Comparison of ENCODE assay signal across 8 cellular contexts in genomic region chr9:128370367-128370751, GRCh38. TPM values are rescaled to one million over a fixed set of nuclear protein-coding genes. Genes with fewer than 3 reads are reported as not detected.
DNase-seq lines count a peak whose midpoint lies in the region; ATAC-seq, FAIRE-seq and TF ChIP-seq lines count a peak whose summit lies in the region.

No MANE protein-coding gene starts in this region.

- no peak for ATAC-seq in GM21717 (IDR thresholded peaks at IDR 0.05; ENCODE audit: unreplicated experiment)

- FAIRE-seq in frontal cortex (lab: Jason Lieb, UNC): no peak
- FAIRE-seq in GM12891 (lab: Jason Lieb, UNC): no peak

- peak overlapping the region; percentile 82 for H3K9ac ChIP-seq in SK-N-MC (ENCODE audit: insufficient read length)

- TF ChIP-seq CTCF in GM12865 (IDR thresholded peaks at IDR 0.05; ENCODE audit: insufficient read depth, low read depth, low read length, missing control alignments): no peak
- TF ChIP-seq CTCF in fibroblast of mammary gland (conservative IDR thresholded peaks at IDR 0.05; ENCODE audit: control insufficient read depth, insufficient read depth, low read depth, low read length): no peak

- H3K9me3 ChIP-seq in SK-N-MC (ENCODE audit: low read depth, low read length): no peaks in the 10 kb centered on the region

- no peaks in the 10 kb centered on the region for H3K36me3 ChIP-seq in SK-N-MC (ENCODE audit: insufficient read depth, low read length)

- no peak for TF ChIP-seq POLR2A in GM12891 (IDR thresholded peaks at IDR 0.05; ENCODE audit: low read depth, low read length)

- peak overlapping the region; percentile 72; the same call in 1 of the 2 replicates for H3K27ac ChIP-seq in SK-N-MC

- H3K4me3 ChIP-seq in GM12865 (ENCODE audit: low read depth, low read length) (peak overlapping the region; percentile 87), SK-N-MC (peak overlapping the region; percentile 97), fibroblast of mammary gland (ENCODE audit: control insufficient read depth, low read depth, low read length) (peak overlapping the region; percentile 99), skeletal muscle cell (ENCODE audit: low read depth, low read length) (peak overlapping the region; percentile 97)

- DNase-seq in GM12865 (ENCODE audit: low read depth) (no peak), SK-N-MC (ENCODE audit: low read depth, low spot score) (no peak), fibroblast of mammary gland (ENCODE audit: low read depth) (no peak), skeletal muscle cell (ENCODE audit: low read depth) (no peak), frontal cortex (ENCODE audit: low spot score in 2 of 2) (no peak), GM12891 (ENCODE audit: insufficient read length, low spot score) (no peak)
- no peak for DNase-seq in activated CD4-positive, alpha-beta T cell treated with anti-CD3 and anti-CD28 coated beads for 48 hours

TF ChIP-seq in GM12891, 5 proteins besides CTCF, POLR2A, EP300 and RAD21:
- TF ChIP-seq PAX5 (IDR thresholded peaks at IDR 0.05; ENCODE audit: insufficient read depth, low read length, severe bottlenecking) (no peak), POU2F2 (IDR thresholded peaks at IDR 0.05; ENCODE audit: low read depth, low read length) (no peak), TAF1 (IDR thresholded peaks at IDR 0.05; ENCODE audit: low read depth, low read length) (no peak), SPI1 (IDR thresholded peaks at IDR 0.05; ENCODE audit: low read depth, low read length) (no peak), POLR2AphosphoS5 (IDR thresholded peaks at IDR 0.05; ENCODE audit: low read depth, low read length) (no peak)

RNA-seq across cellular contexts. Expression of gene URM1, which starts 0.8 kb away (rescaled TPM):
- 17.9 TPM for total RNA-seq in frontal cortex
- 46.8 TPM for polyA plus RNA-seq in GM12891 (2012; ENCODE audit: low read depth, missing spikeins)

RNA-seq across cellular contexts. Expression of gene SLC27A4, which starts 30.0 kb away (rescaled TPM):
- 22.4 TPM for total RNA-seq in frontal cortex
- 4.8 TPM for polyA plus RNA-seq in GM12891 (2012; ENCODE audit: low read depth, missing spikeins)

RNA-seq across cellular contexts. Expression of gene COQ4, which starts 47.7 kb away (rescaled TPM):
- 16.3 TPM for total RNA-seq in frontal cortex
- polyA plus RNA-seq in GM12891 (2012; ENCODE audit: low read depth, missing spikeins): 31.6 TPM

RNA-seq across cellular contexts. Expression of gene TRUB2, which starts 48.1 kb away (rescaled TPM):
- 19.6 TPM for total RNA-seq in frontal cortex
- 18.9 TPM for polyA plus RNA-seq in GM12891 (2012; ENCODE audit: low read depth, missing spikeins)

RNA-seq across cellular contexts. Expression of gene CERCAM, which starts 50.3 kb away (rescaled TPM):
- 10.2 TPM for total RNA-seq in frontal cortex
- 3.7 TPM for polyA plus RNA-seq in GM12891 (2012; ENCODE audit: low read depth, missing spikeins)
